25 cellular contexts compared by ENCODE assay signal in the genomic region with DNA sequence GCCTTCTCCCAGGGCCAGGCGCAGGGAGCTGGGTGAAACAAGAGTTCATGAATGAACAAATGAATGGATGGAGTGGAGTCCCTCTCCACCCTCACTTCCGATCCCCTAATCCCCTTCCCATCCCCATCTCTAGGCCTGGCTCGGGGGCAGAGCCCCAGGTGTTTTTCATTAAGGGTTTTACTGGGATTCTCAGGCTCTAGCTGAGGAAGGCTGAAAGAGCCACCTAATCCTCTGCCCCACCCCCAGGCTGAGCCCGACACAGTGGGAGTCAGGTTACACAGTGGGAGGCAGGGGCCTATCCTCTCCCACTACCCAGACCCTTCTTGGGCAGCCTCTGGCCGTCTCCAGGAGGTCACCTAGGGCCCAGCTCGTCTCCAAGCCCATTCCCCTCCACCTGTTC. TPM values are rescaled to one million over a fixed set of nuclear protein-coding genes. Genes with fewer than 3 reads are reported as not detected.
DNase-seq lines count a peak whose midpoint lies in the region; ATAC-seq and TF ChIP-seq lines count a peak whose summit lies in the region.
"Had no signal": no experiment of that assay in that cellular context is flagged by ENCODE, and none has a peak within 500 bp of the region (broad histone marks: within the 10 kb centered on the region; RNA-seq: fewer than 3 reads in every experiment).

No MANE protein-coding gene starts in this region.

- H3K9ac ChIP-seq in H9 (ENCODE audit: extremely low read depth, insufficient read length, low read length), result no peak overlapping the region

- TF ChIP-seq POLR2A in gastroesophageal sphincter (IDR thresholded peaks at IDR 0.05), result no peak

- H3T11ph ChIP-seq in H9 (ENCODE audit: low read length), result no peak overlapping the region

- no peak for TF ChIP-seq CTCF in H9 (conservative IDR thresholded peaks at IDR 0.05)
- no peak for TF ChIP-seq CTCF in RWPE1 (conservative IDR thresholded peaks at IDR 0.05; ENCODE audit: low read depth)
- TF ChIP-seq CTCF in gastroesophageal sphincter (IDR thresholded peaks at IDR 0.05), result no peak

- H3K27ac ChIP-seq in H9 (ENCODE audit: insufficient read length, low read depth, low read length), result no peak overlapping the region
- H3K27ac ChIP-seq in RWPE1, result peak overlapping the region; percentile 99
- no peak overlapping the region for H3K27ac ChIP-seq in gastroesophageal sphincter
- H3K27ac ChIP-seq: coronary artery, psoas muscle, SJCRH30 had no signal

- no peaks in the 10 kb centered on the region for H3K36me3 ChIP-seq in gastroesophageal sphincter
- H3K36me3 ChIP-seq: SJCRH30 had no signal

- H3K23me2 ChIP-seq in H9 (ENCODE audit: insufficient read length, low read depth, low read length, poor library complexity, severe bottlenecking), result no peaks in the 10 kb centered on the region

- no peak overlapping the region for H2BK20ac ChIP-seq in H9 (ENCODE audit: low read depth, low read length, poor library complexity, severe bottlenecking)

- no peak overlapping the region for H3K14ac ChIP-seq in H9 (ENCODE audit: insufficient read depth, low read length)

- no peak overlapping the region for H3K56ac ChIP-seq in H9 (ENCODE audit: insufficient read length, low read depth, low read length)

- H3K9me3 ChIP-seq in H9 (ENCODE audit: control insufficient read depth, low read depth, low read length) (no peaks in the 10 kb centered on the region), gastroesophageal sphincter (no peaks in the 10 kb centered on the region)
- H3K9me3 ChIP-seq: psoas muscle, SJCRH30 had no signal

- H3K79me2 ChIP-seq in H9 (ENCODE audit: insufficient read depth, low read length), result no peaks in the 10 kb centered on the region

- no peak for ATAC-seq in gastroesophageal sphincter
- ATAC-seq: left cardiac atrium, psoas muscle had no signal

- no peaks in the 10 kb centered on the region; a peak in 1 of 5 replicates for H3K9me3 Mint-ChIP-seq in H9
- H3K9me3 Mint-ChIP-seq: activated naive CD8-positive, alpha-beta T cell treated with anti-CD3 and anti-CD28 coated beads for 36 hours; activated T-helper 1 cell treated with anti-CD3 and anti-CD28 coated beads, Interleukin-12 subunit alpha, Interleukin-12 subunit beta, Interleukin-2, Interleukin-4 antibody, amounts not matched to agents 30 ng/mL and 10 ng/mL and 1 ng/mL, durations not matched to agents 14 hours and 24 hours and 36 hours; CD4-positive, alpha-beta T cell; stimulated activated naive CD8-positive, alpha-beta T cell treated with anti-CD3 and anti-CD28 coated beads, Interleukin-15, Interleukin-2, amounts not matched to agents 100 ng/mL and 50 ng/mL, for 24 hours; T-helper 2 cell treated with Interferon-gamma antibody and Interleukin-4, amounts not matched to agents 5 μg/mL and 100 μg/mL, for 36 hours had no signal

- H4K91ac ChIP-seq in H9 (ENCODE audit: insufficient read length, low read depth, low read length), result no peak overlapping the region

- H2AK5ac ChIP-seq in H9 (ENCODE audit: insufficient read length, low read length), result no peak overlapping the region

- TF ChIP-seq EP300 in gastroesophageal sphincter (IDR thresholded peaks at IDR 0.05), result no peak

- H4K8ac ChIP-seq in H9 (replicated peaks; ENCODE audit: insufficient read length, low read depth, low read length), result no peak overlapping the region

- no peak overlapping the region for H2AFZ ChIP-seq in H9 (ENCODE audit: low read length)

- H3K23ac ChIP-seq in H9 (ENCODE audit: insufficient read length, low read depth, low read length), result no peak overlapping the region

- H3K27me3 Mint-ChIP-seq in H9 (ENCODE audit: low read depth), result no peaks in the 10 kb centered on the region
- H3K27me3 Mint-ChIP-seq: CD4-positive, alpha-beta T cell; stimulated activated naive CD8-positive, alpha-beta T cell treated with anti-CD3 and anti-CD28 coated beads, Interleukin-15, Interleukin-2, amounts not matched to agents 100 ng/mL and 50 ng/mL, for 24 hours had no signal

- no peaks in the 10 kb centered on the region for H3K79me1 ChIP-seq in H9 (ENCODE audit: insufficient read depth, low read depth, low read length, poor library complexity, severe bottlenecking)

- H2BK120ac ChIP-seq in H9 (ENCODE audit: low read depth, low read length, poor library complexity, severe bottlenecking), result no peak overlapping the region

- no peak overlapping the region for H3K4me3 ChIP-seq in gastroesophageal sphincter
- H3K4me3 ChIP-seq: coronary artery, psoas muscle, SJCRH30, skin epidermis had no signal

- peak overlapping the region; percentile 30 to 40; a peak in 3 of 5 replicates for H3K4me3 Mint-ChIP-seq in H9
- H3K4me3 Mint-ChIP-seq: activated naive CD8-positive, alpha-beta T cell treated with anti-CD3 and anti-CD28 coated beads for 36 hours; activated T-helper 1 cell treated with anti-CD3 and anti-CD28 coated beads, Interleukin-12 subunit alpha, Interleukin-12 subunit beta, Interleukin-2, Interleukin-4 antibody, amounts not matched to agents 30 ng/mL and 10 ng/mL and 1 ng/mL, durations not matched to agents 14 hours and 24 hours and 36 hours; CD4-positive, alpha-beta T cell; stimulated activated naive CD8-positive, alpha-beta T cell treated with anti-CD3 and anti-CD28 coated beads, Interleukin-15, Interleukin-2, amounts not matched to agents 100 ng/mL and 50 ng/mL, for 24 hours; T-helper 2 cell treated with Interferon-gamma antibody and Interleukin-4, amounts not matched to agents 5 μg/mL and 100 μg/mL, for 36 hours had no signal

- no peaks in the 10 kb centered on the region for H3K27me3 ChIP-seq in H9 (ENCODE audit: insufficient read depth, low read length)
- H3K27me3 ChIP-seq in gastroesophageal sphincter, result no peaks in the 10 kb centered on the region
- H3K27me3 ChIP-seq: SJCRH30 had no signal

- H4K5ac ChIP-seq in H9 (ENCODE audit: insufficient read length, low read depth, low read length), result no peak overlapping the region

- no CpG with 5 or more reads among the region's 6 CpGs for whole genome bisulfite sequencing in H9 (ENCODE audit: extremely low coverage, insufficient read length, low lambda C conversion rate)
- WGBS in gastroesophageal sphincter (ENCODE audit: low coverage in 1 of 2), 2 donors, result 68% methylated on average over 6 of the region's 6 CpGs; no CpG with 5 or more reads in 1 of the 2 donors

- peaks cover 59% of the 10 kb centered on the region in 2 experiments for H3K4me1 Mint-ChIP-seq in H9
- H3K4me1 Mint-ChIP-seq: activated naive CD8-positive, alpha-beta T cell treated with anti-CD3 and anti-CD28 coated beads for 36 hours had no signal

- H3K18ac ChIP-seq in H9 (ENCODE audit: insufficient read length, low read depth, low read length), result no peak overlapping the region

- no peak overlapping the region for H3K4me2 ChIP-seq in H9 (ENCODE audit: insufficient read depth, insufficient read length, low read length)

- no peak overlapping the region for H2BK5ac ChIP-seq in H9 (ENCODE audit: insufficient read length, low read length)

- no peak overlapping the region for H2BK12ac ChIP-seq in H9 (ENCODE audit: insufficient read length, low read depth, low read length)

- no peak overlapping the region for H2BK15ac ChIP-seq in H9 (ENCODE audit: low read depth, low read length)

- POLR2A ChIA-PET in RWPE1 (lab: Yijun Ruan, JAX; ENCODE audit: low non-redundant PET), result no interaction called here

- peak overlapping the region in 2 of 3 experiments; percentile 78 to 88; a peak in 4 of 7 replicates for H3K27ac Mint-ChIP-seq in H9
- H3K27ac Mint-ChIP-seq: activated naive CD8-positive, alpha-beta T cell treated with anti-CD3 and anti-CD28 coated beads for 36 hours; activated T-helper 1 cell treated with anti-CD3 and anti-CD28 coated beads, Interleukin-12 subunit alpha, Interleukin-12 subunit beta, Interleukin-2, Interleukin-4 antibody, amounts not matched to agents 30 ng/mL and 10 ng/mL and 1 ng/mL, durations not matched to agents 14 hours and 24 hours and 36 hours; CD4-positive, alpha-beta T cell; stimulated activated naive CD8-positive, alpha-beta T cell treated with anti-CD3 and anti-CD28 coated beads, Interleukin-15, Interleukin-2, amounts not matched to agents 100 ng/mL and 50 ng/mL, for 24 hours; T-helper 2 cell treated with Interferon-gamma antibody and Interleukin-4, amounts not matched to agents 5 μg/mL and 100 μg/mL, for 36 hours had no signal

- H3K4me1 ChIP-seq in H9 (ENCODE audit: insufficient read depth, low read length) (no peaks in the 10 kb centered on the region), gastroesophageal sphincter (peaks cover 0 to 6% (median 0%) of the 10 kb centered on the region in 3 donors)
- H3K4me1 ChIP-seq: psoas muscle had no signal

- no peak overlapping the region for H3K4ac ChIP-seq in H9 (ENCODE audit: low read depth, low read length)

- CTCF ChIA-PET in RWPE1 (lab: Yijun Ruan, JAX), result interaction anchor here (1.8 kb wide), 1 partner anchor 83 kb away, joined by 5 read pairs; no protein-coding TSS in a partner anchor

- peak; percentile 7 for DNase-seq in COLO668 (lab: John Stamatoyannopoulos, UW; ENCODE audit: unreplicated experiment)
- peak; percentile 66 for DNase-seq in H9
- no peak for DNase-seq in RWPE1 (ENCODE audit: low spot score)
- peak; percentile 49 for DNase-seq in iPS-NIHi7 (ENCODE audit: extremely low spot score)
- no peak for DNase-seq in NCI-H1105 (lab: John Stamatoyannopoulos, UW)
- DNase-seq in GOT3 (lab: John Stamatoyannopoulos, UW), result no peak
- DNase-seq in foreskin melanocyte, result no peak
- DNase-seq: activated naive CD8-positive, alpha-beta T cell treated with anti-CD3 and anti-CD28 coated beads for 36 hours; CD4-positive, alpha-beta T cell; hypothalamus; left cardiac atrium; midbrain; MM.1S; NCI-H2029; NCI-H748 treated with DMSO at 0.1 percent for 48 hours; psoas muscle; stimulated activated CD4-positive, alpha-beta T cell treated with anti-CD3 and anti-CD28 coated beads, Interleukin-2, amount 100 ng/mL, for 48 hours; trophoblast cell had no signal

- no peaks in the 10 kb centered on the region for H3K36me3 Mint-ChIP-seq in H9 (ENCODE audit: insufficient read depth in 1 of 3, low read depth in 3 of 3)
- H3K36me3 Mint-ChIP-seq: activated naive CD8-positive, alpha-beta T cell treated with anti-CD3 and anti-CD28 coated beads for 36 hours had no signal

- H4K20me1 ChIP-seq in H9 (ENCODE audit: control insufficient read depth, insufficient read depth, insufficient read length), result no peaks in the 10 kb centered on the region

RNA-seq across cellular contexts. Expression of gene SDC1, which starts 36.1 kb away (rescaled TPM):
- 22.3 and 25.1 TPM in 2 replicates for total RNA-seq in H9 (2021)
- total RNA-seq in gastroesophageal sphincter, result 10 to 100 TPM in 1 of 4 donors, 1 to 10 TPM in 3; 1.1 to 29.5 (median 1.8) TPM
- total RNA-seq: CD4-positive, alpha-beta T cell had no signal

Comparison
In these comparisons a context has a peak if more than half of its experiments do, and no peak if none do; other contexts are left out.
1. DNase-seq: peak in COLO668 (single experiment), H9 (single experiment) and iPS-NIHi7 (single experiment); none in RWPE1 (single experiment), NCI-H1105 (single experiment), GOT3 (single experiment) and foreskin melanocyte (single experiment).